In genomic region chr3:185253133-185253532, GRCh38 we compare ENCODE assay signal across 8 cellular contexts. TPM values are rescaled to one million over a fixed set of nuclear protein-coding genes. Genes with fewer than 3 reads are reported as not detected.
A peak's percentile ranks its signal among the peaks of the same experiment; 100 is the strongest.
DNase-seq lines count a peak whose midpoint lies in the region; ATAC-seq, FAIRE-seq and TF ChIP-seq lines count a peak whose summit lies in the region.
"Not testable (repeated sequence)": the region's sequence is repeated elsewhere in the genome, so short reads cannot be mapped to it uniquely, and the experiment has no call there.

No MANE protein-coding gene starts in this region.

- intact Hi-C loops in CD4-positive, alpha-beta T cell (cut with DNase I, micrococcal nuclease); left colon (cut with DNase I, micrococcal nuclease); transverse colon (cut with DNase I; ENCODE audit: low total_unique reads): not testable (repeated sequence)

- in situ Hi-C loops in transverse colon (cut with MboI; ENCODE audit: low pct_ligation_motif_present in 1 of 4, low pct_unique_long_range_greater_than_20kb in 1 of 4, low sequenced_read_pairs in 3 of 4) = not testable (repeated sequence)

- H3K4me3 Mint-ChIP-seq in CD4-positive, alpha-beta T cell = peak overlapping the region; percentile 56
- not testable (repeated sequence) for H3K4me3 Mint-ChIP-seq in astrocyte (ENCODE audit: unreplicated experiment)

- H3K36me3 Mint-ChIP-seq in CD4-positive, alpha-beta T cell (ENCODE audit: low read depth); astrocyte (ENCODE audit: low read depth, unreplicated experiment): not testable (repeated sequence)

- H3K4me3 ChIP-seq in Loucy (ENCODE audit: low read length, poor library complexity, severe bottlenecking) = peak overlapping the region; percentile 90
- peak overlapping the region in 1 of 2 experiments; percentile 79; a peak in 1 of 4 replicates for H3K4me3 ChIP-seq in SK-N-SH (ENCODE audit: low read depth in 2 of 2, low read length in 1 of 2)
- H3K4me3 ChIP-seq in astrocyte (ENCODE audit: insufficient read depth, low read depth, low read length) = not testable (repeated sequence)
- peak overlapping the region; percentile 57 for H3K4me3 ChIP-seq in epithelial cell of esophagus (ENCODE audit: low read length)
- peak overlapping the region; percentile 61 for H3K4me3 ChIP-seq in skeletal muscle cell (ENCODE audit: low read depth, low read length)
- peak overlapping the region in 3 of 4 donors; percentile 47 to 89 (median 61) for H3K4me3 ChIP-seq in transverse colon

- H3K9me3 ChIP-seq in CD4-positive, alpha-beta T cell (ENCODE audit: control insufficient read depth, low read length); Loucy (ENCODE audit: insufficient read depth, low read depth, low read length); SK-N-SH; astrocyte (ENCODE audit: insufficient read depth, low read depth, low read length); transverse colon: not testable (repeated sequence)

- H3K27me3 ChIP-seq in CD4-positive, alpha-beta T cell (ENCODE audit: control insufficient read depth, insufficient read depth, low read length); Loucy (ENCODE audit: insufficient read depth, low read length, poor library complexity, severe bottlenecking); SK-N-SH (ENCODE audit: insufficient read depth); astrocyte (ENCODE audit: insufficient read depth, low read length); transverse colon: not testable (repeated sequence)

- TF ChIP-seq EP300 in SK-N-SH (IDR thresholded peaks at IDR 0.05; ENCODE audit: borderline replicate concordance in 1 of 2, low read depth in 1 of 2, low read length in 1 of 2); transverse colon (IDR thresholded peaks at IDR 0.05; ENCODE audit: low read depth): not testable (repeated sequence)

- CTCF ChIA-PET in CD4-positive, alpha-beta T cell (lab: Charles Lee) = not testable (repeated sequence)
- CTCF ChIA-PET in SK-N-SH (lab: Yijun Ruan, JAX) = interaction anchor here (1.3 kb wide), 1 partner anchor 27 kb away, joined by 3 read pairs; no protein-coding TSS in a partner anchor

- POLR2A ChIA-PET in CD4-positive, alpha-beta T cell (lab: Charles Lee); SK-N-SH (lab: Yijun Ruan, JAX): not testable (repeated sequence)

- not testable (repeated sequence) for TF ChIP-seq POLR2A in transverse colon (IDR thresholded peaks at IDR 0.05)

- not testable (repeated sequence) for TF ChIP-seq RAD21 in SK-N-SH (IDR thresholded peaks at IDR 0.05; ENCODE audit: low read length)

- H3K36me3 ChIP-seq in Loucy (ENCODE audit: insufficient read depth, low read length); SK-N-SH (replicated peaks in 1 of 2; ENCODE audit: control insufficient read depth in 1 of 2, insufficient read depth in 2 of 2, low read length in 1 of 2); astrocyte (ENCODE audit: insufficient read depth, low read length); transverse colon: not testable (repeated sequence)

- not testable (repeated sequence) for H3K27ac ChIP-seq in CD4-positive, alpha-beta T cell (ENCODE audit: low read depth, low read length); SK-N-SH (ENCODE audit: low read depth in 2 of 2, low read length in 1 of 2); astrocyte (ENCODE audit: low read depth, low read length)
- peak overlapping the region in 1 of 4 donors; percentile 88 for H3K27ac ChIP-seq in transverse colon

- ATAC-seq in CD4-positive, alpha-beta T cell (ENCODE audit: poor library complexity) = not testable (repeated sequence)
- peak; percentile 36 for ATAC-seq in left colon

- not testable (repeated sequence) for H3K79me2 ChIP-seq in Loucy (ENCODE audit: insufficient read depth, low read length); SK-N-SH (ENCODE audit: insufficient read depth); astrocyte (ENCODE audit: insufficient read depth, low read length)

- not testable (repeated sequence) for TF ChIP-seq CTCF in CD4-positive, alpha-beta T cell (IDR thresholded peaks at IDR 0.05); Loucy (conservative IDR thresholded peaks at IDR 0.05; ENCODE audit: low read length); SK-N-SH (IDR thresholded peaks at IDR 0.05); astrocyte (IDR thresholded peaks at IDR 0.05; ENCODE audit: insufficient read depth, low read depth, low read length); epithelial cell of esophagus (IDR thresholded peaks at IDR 0.05; ENCODE audit: insufficient read depth, low read depth, low read length, missing control alignments); transverse colon (IDR thresholded peaks at IDR 0.05)

- H3K27ac Mint-ChIP-seq in CD4-positive, alpha-beta T cell; astrocyte (ENCODE audit: unreplicated experiment): not testable (repeated sequence)

- WGBS in SK-N-SH (ENCODE audit: low lambda C conversion rate) = 80% methylated on average over 4 of the region's 4 CpGs
- 60 to 81% methylated on average over 1 to 4 of the region's 4 CpGs for WGBS in transverse colon (ENCODE audit: low coverage in 1 of 2), 2 donors

- FAIRE-seq in astrocyte (lab: Jason Lieb, UNC) = not testable (repeated sequence)

- H3K4me1 Mint-ChIP-seq in CD4-positive, alpha-beta T cell (ENCODE audit: low read depth) = not testable (repeated sequence)
- H3K4me1 Mint-ChIP-seq in astrocyte (ENCODE audit: low read depth, unreplicated experiment) = peaks cover 23% of the 10 kb centered on the region

- H3K9me2 ChIP-seq in Loucy (replicated peaks; ENCODE audit: low read depth, low read length); SK-N-SH: not testable (repeated sequence)

- not testable (repeated sequence) for H2AFZ ChIP-seq in Loucy (ENCODE audit: low read length); astrocyte (ENCODE audit: low read depth, low read length)
- peak overlapping the region; percentile 100 for H2AFZ ChIP-seq in SK-N-SH (ENCODE audit: low read depth)

- H3K4me1 ChIP-seq in Loucy (ENCODE audit: insufficient read depth, low read length, poor library complexity, severe bottlenecking) (peaks cover 11% of the 10 kb centered on the region), transverse colon (peaks cover 0 to 12% (median 4%) of the 10 kb centered on the region in 4 donors)
- not testable (repeated sequence) for H3K4me1 ChIP-seq in SK-N-SH (ENCODE audit: control insufficient read depth in 1 of 2, insufficient read depth in 2 of 2, low read depth in 1 of 2, low read length in 1 of 2); astrocyte (ENCODE audit: insufficient read depth, low read length)

- not testable (repeated sequence) for DNase-seq in CD4-positive, alpha-beta T cell; SK-N-SH; astrocyte (ENCODE audit: low read depth); epithelial cell of esophagus (ENCODE audit: low read depth); left colon; skeletal muscle cell (ENCODE audit: low read depth); transverse colon

- H3K4me2 ChIP-seq in Loucy (ENCODE audit: low read depth, low read length, poor library complexity, severe bottlenecking) (peak overlapping the region; percentile 79), SK-N-SH (0 out of 2 replicates have a peak overlapping the region, but pooled peaks have one; percentile 72), astrocyte (ENCODE audit: low read length) (peak overlapping the region; percentile 93)

- H4K20me1 ChIP-seq in Loucy (ENCODE audit: insufficient read depth, low read length, poor library complexity, severe bottlenecking); SK-N-SH (ENCODE audit: insufficient read depth); astrocyte (ENCODE audit: insufficient read depth, low read length): not testable (repeated sequence)

- H3K9me3 Mint-ChIP-seq in CD4-positive, alpha-beta T cell; astrocyte (ENCODE audit: unreplicated experiment): not testable (repeated sequence)

- peak overlapping the region; percentile 89 for H3K9ac ChIP-seq in Loucy (ENCODE audit: low read depth, low read length, poor library complexity, severe bottlenecking)
- H3K9ac ChIP-seq in SK-N-SH; astrocyte (ENCODE audit: low read length): not testable (repeated sequence)

- not testable (repeated sequence) for H3F3A ChIP-seq in Loucy (ENCODE audit: low read depth); SK-N-SH (replicated peaks; ENCODE audit: insufficient read depth)

- H3K27me3 Mint-ChIP-seq in CD4-positive, alpha-beta T cell = peaks cover 35% of the 10 kb centered on the region
- H3K27me3 Mint-ChIP-seq in astrocyte (ENCODE audit: low read depth, unreplicated experiment) = not testable (repeated sequence)

RNA-seq across cellular contexts. Expression of gene EHHADH, which starts 0.7 kb away (rescaled TPM):
- total RNA-seq in CD4-positive, alpha-beta T cell = under 1 TPM; 0.11 to 0.52 TPM
- polyA plus RNA-seq in SK-N-SH (2012; rRNA removed) = 2.5 and 4.2 TPM in 2 replicates
- polyA plus RNA-seq in SK-N-SH (2012; cell fraction: cytosol; rRNA removed) = 3.7 and 4.1 TPM in 2 replicates
- polyA plus RNA-seq in SK-N-SH (2012; cell fraction: nucleus; rRNA removed) = 2.0 and 3.0 TPM in 2 replicates
- total RNA-seq in astrocyte = 4.4 and 4.7 TPM in 2 replicates
- 10 to 100 TPM; 35.5 to 43.8 TPM for total RNA-seq in left colon
- total RNA-seq in transverse colon = 10 to 100 TPM in 3 of 4 donors, 1 to 10 TPM in 1; 6.4 to 39.6 (median 14.3) TPM
